ENCODE assay signal across 20 cellular contexts in genomic region chr6:56497691-56498090, GRCh38.
"Had no signal": no experiment of that assay in that cellular context is flagged by ENCODE, and none has a peak within 500 bp of the region (broad histone marks: within the 10 kb centered on the region; RNA-seq: fewer than 3 reads in every experiment).

No MANE protein-coding gene starts in this region.

- FAIRE-seq: endometrium, small intestine had no signal

- H3K4me1 Mint-ChIP-seq: central memory CD8-positive, alpha-beta T cell; naive B cell had no signal

- H3K27ac Mint-ChIP-seq: naive B cell had no signal

- H3K4me1 ChIP-seq: foreskin keratinocyte, parathyroid adenoma, upper lobe of right lung had no signal

- H3K9me3 Mint-ChIP-seq: central memory CD8-positive, alpha-beta T cell; naive B cell; nephron had no signal

- H3K4me3 ChIP-seq: lung, psoas muscle, upper lobe of right lung had no signal

- H3K27me3 Mint-ChIP-seq: central memory CD8-positive, alpha-beta T cell; naive B cell had no signal

- H3K36me3 Mint-ChIP-seq: naive B cell had no signal

- ATAC-seq: foreskin keratinocyte, left colon, left ventricle myocardium superior, psoas muscle, upper lobe of right lung had no signal

- H3K9me3 ChIP-seq: psoas muscle, upper lobe of right lung had no signal

- H3K4me3 Mint-ChIP-seq: central memory CD8-positive, alpha-beta T cell; naive B cell; nephron had no signal

- H3K27ac ChIP-seq: foreskin keratinocyte, parathyroid adenoma, psoas muscle, upper lobe of right lung had no signal

- H3K9ac ChIP-seq: parathyroid adenoma had no signal

- H3K27me3 ChIP-seq: foreskin keratinocyte, upper lobe of right lung had no signal

- DNase-seq: cortex of kidney; effector memory CD4-positive, alpha-beta T cell; foreskin keratinocyte; head of caudate nucleus; hippocampal formation; left colon; left ventricle myocardium superior; mesenchymal stem cell; midbrain; naive B cell; psoas muscle; small intestine; stimulated activated CD4-positive, alpha-beta T cell treated with anti-CD3 and anti-CD28 coated beads, Interleukin-2, amount 100 ng/mL, for 48 hours; stimulated activated naive CD4-positive, alpha-beta T cell treated with Interleukin-2 at 50 U/mL for 16 hours; upper lobe of right lung had no signal
